Comparison of ENCODE assay signal across 1 cellular context in the genomic region with DNA sequence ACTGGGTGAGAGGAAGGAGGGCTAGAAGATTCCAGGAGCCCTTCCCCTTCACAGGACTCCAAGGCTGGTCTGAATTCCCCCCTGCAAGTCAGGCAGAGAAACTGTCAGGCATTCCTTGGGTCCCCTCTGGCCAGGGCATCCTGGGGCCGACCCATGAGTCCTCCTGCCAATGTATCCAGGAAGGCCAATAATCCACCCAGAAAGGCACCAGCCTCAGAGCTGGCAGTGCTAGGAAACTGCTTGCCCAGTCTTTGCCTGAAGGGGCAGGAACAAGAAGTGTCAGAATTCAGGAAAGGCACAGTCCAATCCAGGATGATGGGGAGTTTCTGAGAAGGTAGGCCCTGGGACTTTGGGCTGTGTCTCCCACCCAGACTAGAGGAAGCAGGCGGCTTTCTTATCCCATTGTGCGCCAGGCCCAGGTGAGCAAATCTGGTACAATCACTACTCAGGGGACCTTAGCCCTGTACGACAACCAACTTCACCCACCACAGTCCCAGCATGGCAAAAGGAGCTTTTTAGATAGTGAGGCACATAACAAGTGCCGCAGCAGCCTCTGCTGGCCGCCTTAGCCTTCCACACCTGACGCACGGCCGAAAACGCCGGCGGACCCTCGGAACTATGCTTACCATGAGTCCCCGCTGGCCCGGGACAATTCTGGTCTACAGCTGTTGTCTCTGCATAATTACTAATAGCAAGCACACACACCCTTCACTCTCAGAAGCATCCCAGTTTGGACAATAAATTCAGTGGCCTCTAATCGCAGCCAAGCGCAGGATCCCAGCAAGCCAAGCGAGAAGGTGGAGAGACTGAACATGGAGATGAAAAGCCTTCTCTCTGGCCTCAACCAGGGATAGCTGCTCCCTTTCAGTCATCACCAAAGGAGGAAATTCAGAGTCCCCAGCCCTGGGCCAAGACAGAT.
TF ChIP-seq lines count a peak whose summit lies in the region.

No MANE protein-coding gene starts in this region.

TF ChIP-seq in H1, 55 proteins besides CTCF, POLR2A, EP300 and RAD21:
- TF ChIP-seq TCF12 (IDR thresholded peaks at IDR 0.05; ENCODE audit: low read depth, low read length) (no peak), GABPA (IDR thresholded peaks at IDR 0.05; ENCODE audit: borderline replicate concordance, insufficient read depth, low read length) (no peak), TEAD4 (IDR thresholded peaks at IDR 0.05; ENCODE audit: low read depth, low read length) (no peak), RBBP5 (IDR thresholded peaks at IDR 0.05; ENCODE audit: borderline replicate concordance, low read depth, low read length) (no peak), BRCA1 (IDR thresholded peaks at IDR 0.05; ENCODE audit: low read depth, low read length) (no peak), GTF2F1 (IDR thresholded peaks at IDR 0.05; ENCODE audit: borderline replicate concordance, low read depth, low read length) (no peak)
